In genomic region chr9:123089790-123090189, GRCh38 we compare ENCODE assay signal across 14 cellular contexts. TPM values are rescaled to one million over a fixed set of nuclear protein-coding genes. Genes with fewer than 3 reads are reported as not detected.
DNase-seq lines count a peak whose midpoint lies in the region; ATAC-seq and TF ChIP-seq lines count a peak whose summit lies in the region.
"Had no signal": no experiment of that assay in that cellular context is flagged by ENCODE, and none has a peak within 500 bp of the region (broad histone marks: within the 10 kb centered on the region; RNA-seq: fewer than 3 reads in every experiment).

No MANE protein-coding gene starts in this region.

- H3K4me1 ChIP-seq in DOHH2 (ENCODE audit: control insufficient read depth, low read length), result peaks cover 94% of the 10 kb centered on the region
- no peaks in the 10 kb centered on the region for H3K4me1 ChIP-seq in hepatocyte (ENCODE audit: insufficient read depth)

- H3K27me3 ChIP-seq in DOHH2 (ENCODE audit: control insufficient read depth, low read length) (no peaks in the 10 kb centered on the region), hepatocyte (no peaks in the 10 kb centered on the region)
- H3K27me3 ChIP-seq: BE2C had no signal

- peak overlapping the region; percentile 56 for H3K4me3 Mint-ChIP-seq in activated B cell treated with CpG ODN at 0.5 μM for 24 hours
- H3K4me3 Mint-ChIP-seq in osteocyte (ENCODE audit: unreplicated experiment), result no peak overlapping the region
- H3K4me3 Mint-ChIP-seq: CD4-positive, alpha-beta memory T cell had no signal

- H3K27ac ChIP-seq in DOHH2 (ENCODE audit: low read depth, low read length) (peak overlapping the region; percentile 96), hepatocyte (no peak overlapping the region)

- H3K79me2 ChIP-seq in DOHH2 (ENCODE audit: control insufficient read depth, low read length) (peaks cover 50% of the 10 kb centered on the region), hepatocyte (no peaks in the 10 kb centered on the region)

- intact Hi-C loops in activated B cell treated with CpG ODN at 0.5 μM for 24 hours (cut with micrococcal nuclease), result loop anchor here (5.0 kb wide), 1 partner anchor 38 kb away; no protein-coding TSS in a partner anchor

- H3K36me3 Mint-ChIP-seq in activated B cell treated with CpG ODN at 0.5 μM for 24 hours (ENCODE audit: low read depth), result peaks cover 66% of the 10 kb centered on the region
- H3K36me3 Mint-ChIP-seq in osteocyte (ENCODE audit: unreplicated experiment), result peaks cover 63% of the 10 kb centered on the region

- peak overlapping the region; percentile 88 for H3K4me2 ChIP-seq in DOHH2 (ENCODE audit: low read length)
- H3K4me2 ChIP-seq in hepatocyte, result no peak overlapping the region

- ATAC-seq in activated B cell treated with CpG ODN at 0.5 μM for 24 hours (ENCODE audit: low read depth) (peak; percentile 50), omental fat pad (ENCODE audit: low FRiP score) (no peak)
- ATAC-seq: HepG2, PC-3 had no signal

- H3K27ac Mint-ChIP-seq in activated B cell treated with CpG ODN at 0.5 μM for 24 hours (peak overlapping the region; percentile 75), osteocyte (ENCODE audit: unreplicated experiment) (peak overlapping the region; percentile 23)

- CTCF ChIA-PET in activated B cell treated with CpG ODN at 0.5 μM for 24 hours (lab: Charles Lee), result interaction anchor here (0.8 to 6.7 kb wide), 4 partner anchors 9 to 260 kb away, joined by 3 to 51 read pairs (median 7); no protein-coding TSS in a partner anchor

- H2AFZ ChIP-seq in hepatocyte, result no peak overlapping the region

- no peaks in the 10 kb centered on the region for H3K9me3 Mint-ChIP-seq in activated B cell treated with CpG ODN at 0.5 μM for 24 hours
- H3K9me3 Mint-ChIP-seq in osteocyte (ENCODE audit: unreplicated experiment), result no peaks in the 10 kb centered on the region

- H3F3A ChIP-seq in DOHH2 (ENCODE audit: control insufficient read depth, insufficient read depth), result peaks cover 24% of the 10 kb centered on the region

- H4K20me1 ChIP-seq in DOHH2 (ENCODE audit: control insufficient read depth, insufficient read depth, low read depth, low read length) (no peaks in the 10 kb centered on the region), hepatocyte (ENCODE audit: insufficient read depth, poor library complexity, severe bottlenecking) (no peaks in the 10 kb centered on the region)

- TF ChIP-seq CTCF in DOHH2 (IDR thresholded peaks at IDR 0.05; ENCODE audit: low read depth, low read length, poor library complexity, severe bottlenecking), result no peak
- TF ChIP-seq CTCF in activated B cell treated with CpG ODN at 0.5 μM for 24 hours (IDR thresholded peaks at IDR 0.05), result no peak
- no peak for TF ChIP-seq CTCF in osteocyte (IDR thresholded peaks at IDR 0.05)
- no peak for TF ChIP-seq CTCF in omental fat pad (IDR thresholded peaks at IDR 0.05)
- TF ChIP-seq CTCF in hepatocyte (IDR thresholded peaks at IDR 0.05; ENCODE audit: poor library complexity), result no peak

- peak; percentile 2 to 59 for DNase-seq in NCI-H526 (lab: John Stamatoyannopoulos, UW)
- no peak for DNase-seq in activated B cell treated with CpG ODN at 0.5 μM for 24 hours
- DNase-seq in osteocyte (ENCODE audit: extremely low spot score, unreplicated experiment), result no peak
- DNase-seq in omental fat pad (ENCODE audit: low spot score), result no peak
- no peak for DNase-seq in hepatocyte (ENCODE audit: low spot score)
- no peak for DNase-seq in dedifferentiated amniotic fluid mesenchymal stem cell (ENCODE audit: extremely low spot score)
- DNase-seq: BE2C; CD4-positive, alpha-beta memory T cell; H7; NCI-H2029 treated with DMSO at 0.1 percent for 48 hours; NCI-H524 treated with DMSO at 0.1 percent for 48 hours; PC-3 had no signal

- WGBS in hepatocyte (ENCODE audit: low lambda C conversion rate, missing lambda C conversion rate), result 98% methylated on average over 5 of the region's 5 CpGs

- peaks cover 68% of the 10 kb centered on the region for H3K4me1 Mint-ChIP-seq in activated B cell treated with CpG ODN at 0.5 μM for 24 hours
- H3K4me1 Mint-ChIP-seq in osteocyte (ENCODE audit: unreplicated experiment), result peaks cover 29% of the 10 kb centered on the region
- H3K4me1 Mint-ChIP-seq: CD4-positive, alpha-beta memory T cell had no signal

- H3K36me3 ChIP-seq in DOHH2 (ENCODE audit: control insufficient read depth, low read length) (peaks cover 54% of the 10 kb centered on the region), hepatocyte (replicated peaks; ENCODE audit: insufficient read depth, low read depth) (peaks cover 6% of the 10 kb centered on the region)

- H3K27me3 Mint-ChIP-seq in activated B cell treated with CpG ODN at 0.5 μM for 24 hours (no peaks in the 10 kb centered on the region), osteocyte (ENCODE audit: unreplicated experiment) (no peaks in the 10 kb centered on the region)
- H3K27me3 Mint-ChIP-seq: CD4-positive, alpha-beta memory T cell had no signal

- POLR2A ChIA-PET in activated B cell treated with CpG ODN at 0.5 μM for 24 hours (lab: Charles Lee), result interaction anchor here (1.0 kb wide), 1 partner anchor 137 kb away, joined by 3 read pairs; no protein-coding TSS in a partner anchor

- H3K9me3 ChIP-seq in DOHH2 (ENCODE audit: control insufficient read depth, insufficient read depth, low read length) (no peaks in the 10 kb centered on the region), hepatocyte (ENCODE audit: low read depth) (no peaks in the 10 kb centered on the region)
- H3K9me3 ChIP-seq: BE2C had no signal

- H3K9me2 ChIP-seq in DOHH2 (replicated peaks; ENCODE audit: control insufficient read depth, low read length), result no peaks in the 10 kb centered on the region
- no peaks in the 10 kb centered on the region for H3K9me2 ChIP-seq in hepatocyte (replicated peaks; ENCODE audit: insufficient read depth)

- H3K4me3 ChIP-seq in DOHH2 (ENCODE audit: low read length) (peak overlapping the region; percentile 77), hepatocyte (no peak overlapping the region)

RNA-seq across cellular contexts. Expression of gene GPR21, which starts 56.3 kb away (rescaled TPM):
- total RNA-seq in activated B cell treated with CpG ODN at 0.5 μM for 24 hours, result 0.95 and 1.6 TPM in 2 replicates
- 3.4 and 4.3 TPM in 2 replicates for total RNA-seq in osteocyte
- 1 to 10 TPM in 2 of 4 donors, not detected in 2; 1.7 to 2.3 TPM for total RNA-seq in omental fat pad
- total RNA-seq in hepatocyte, result 0.50 and 2.2 TPM in 2 replicates
- polyA plus RNA-seq in hepatocyte, result 0.75 TPM in 1 of 2 replicates, not detected in the other
- polyA plus RNA-seq: CD4-positive, alpha-beta memory T cell had no signal

Comparison
In these comparisons a context has a peak if more than half of its experiments do, and no peak if none do; other contexts are left out.
1. DNase-seq: peak in NCI-H526 (2 of 2); none in activated B cell treated with CpG ODN at 0.5 μM for 24 hours (single experiment), osteocyte (single experiment), omental fat pad (single experiment), hepatocyte (single experiment) and dedifferentiated amniotic fluid mesenchymal stem cell (single experiment).